Comparison of ENCODE assay signal across 18 cellular contexts in genomic region chr10:124168581-124168980, GRCh38.
"Had no signal": no experiment of that assay in that cellular context is flagged by ENCODE, and none has a peak within 500 bp of the region (broad histone marks: within the 10 kb centered on the region; RNA-seq: fewer than 3 reads in every experiment).

No MANE protein-coding gene starts in this region.

- H3K4me3 ChIP-seq: gastrocnemius medialis, pancreas, sigmoid colon, stomach, thyroid gland, uterus had no signal

- H3K9me3 Mint-ChIP-seq: natural killer cell; stimulated activated effector memory CD8-positive, alpha-beta T cell treated with anti-CD3 and anti-CD28 coated beads, Interleukin-12 subunit alpha, Interleukin-12 subunit beta, amount 100 ng/mL, for 72 hours had no signal

- H3K4me1 Mint-ChIP-seq: natural killer cell; stimulated activated effector memory CD8-positive, alpha-beta T cell treated with anti-CD3 and anti-CD28 coated beads, Interleukin-12 subunit alpha, Interleukin-12 subunit beta, amount 100 ng/mL, for 72 hours had no signal

- ATAC-seq: gastrocnemius medialis; natural killer cell; pancreas; stimulated activated effector memory CD8-positive, alpha-beta T cell treated with anti-CD3 and anti-CD28 coated beads, Interleukin-12 subunit alpha, Interleukin-12 subunit beta, amount 100 ng/mL, for 72 hours had no signal

- H3K4me3 Mint-ChIP-seq: dendritic cell treated with granulocyte-macrophage colony-stimulating factor and Interleukin-4, amounts not matched to agents 40 ng/mL and 50 ng/mL, for 4 days; natural killer cell; stimulated activated effector memory CD8-positive, alpha-beta T cell treated with anti-CD3 and anti-CD28 coated beads, Interleukin-12 subunit alpha, Interleukin-12 subunit beta, amount 100 ng/mL, for 72 hours had no signal

- DNase-seq: caudate nucleus; effector memory CD4-positive, alpha-beta T cell; gastrocnemius medialis; mammary epithelial cell; natural killer cell; pancreas; sigmoid colon; stimulated activated CD4-positive, alpha-beta T cell treated with anti-CD3 and anti-CD28 coated beads, Interleukin-2, amount 100 ng/mL, for 24 hours; stimulated activated CD4-positive, alpha-beta T cell treated with anti-CD3 and anti-CD28 coated beads, Interleukin-4, amount 100 ng/mL, for 24 hours; stimulated activated naive CD4-positive, alpha-beta T cell treated with Interleukin-2 at 50 U/mL for 16 hours; stomach; thyroid gland; trophoblast cell had no signal

- H3K27ac ChIP-seq: gastrocnemius medialis, neutrophil, pancreas, sigmoid colon, stomach, thyroid gland, uterus had no signal

- H3K27ac Mint-ChIP-seq: dendritic cell treated with granulocyte-macrophage colony-stimulating factor and Interleukin-4, amounts not matched to agents 40 ng/mL and 50 ng/mL, for 4 days; natural killer cell; progenitor cell of endocrine pancreas; stimulated activated effector memory CD8-positive, alpha-beta T cell treated with anti-CD3 and anti-CD28 coated beads, Interleukin-12 subunit alpha, Interleukin-12 subunit beta, amount 100 ng/mL, for 72 hours had no signal

- H3K36me3 Mint-ChIP-seq: natural killer cell; stimulated activated effector memory CD8-positive, alpha-beta T cell treated with anti-CD3 and anti-CD28 coated beads, Interleukin-12 subunit alpha, Interleukin-12 subunit beta, amount 100 ng/mL, for 72 hours had no signal
